9 cellular contexts compared by ENCODE assay signal in the genomic region with DNA sequence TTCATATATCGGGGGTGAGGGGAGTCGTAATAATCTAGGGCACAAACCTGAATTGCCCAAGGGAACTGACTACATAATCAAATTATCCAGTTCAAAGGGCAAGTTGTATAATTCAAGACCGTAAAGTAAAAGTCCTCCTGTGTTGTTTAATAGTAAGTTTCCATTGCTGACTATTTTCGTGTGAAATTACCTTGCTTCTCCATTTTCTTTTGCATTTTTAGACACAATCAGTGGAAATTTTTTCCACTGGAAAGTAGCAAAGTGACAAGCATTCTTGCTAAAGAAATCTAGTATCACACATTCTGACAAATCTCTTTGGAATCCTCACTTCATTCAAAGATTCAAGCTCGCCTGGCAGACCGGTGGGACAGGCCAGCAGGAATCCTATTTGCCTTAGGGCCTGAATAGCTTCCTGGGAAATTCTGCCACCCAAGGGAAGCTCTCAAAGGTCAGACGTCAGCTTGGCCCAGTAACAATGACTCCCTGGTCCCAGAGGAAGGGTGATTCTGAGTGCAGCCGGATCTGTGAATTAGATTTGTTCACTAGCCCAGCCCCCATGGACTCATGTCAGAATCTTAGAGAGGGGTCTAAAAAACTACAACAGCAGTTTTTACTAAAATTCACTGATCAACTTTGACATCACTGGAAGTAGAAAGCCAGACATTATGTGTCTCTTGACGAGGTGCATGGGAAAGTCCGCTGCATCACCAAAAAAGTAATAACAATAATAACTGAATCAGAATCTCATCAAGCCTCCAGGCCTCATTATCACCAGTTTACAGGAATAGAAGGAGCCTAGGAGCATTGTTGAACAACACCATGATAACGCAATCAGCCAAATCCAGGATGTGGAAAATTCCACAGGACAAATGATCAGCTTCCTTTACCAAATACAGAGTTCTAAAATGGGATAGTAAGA.
DNase-seq lines count a peak whose midpoint lies in the region; ATAC-seq and TF ChIP-seq lines count a peak whose summit lies in the region.
"Had no signal": no experiment of that assay in that cellular context is flagged by ENCODE, and none has a peak within 500 bp of the region (broad histone marks: within the 10 kb centered on the region; RNA-seq: fewer than 3 reads in every experiment).

No MANE protein-coding gene starts in this region.

- peak; percentile 58 for DNase-seq in HK-2 (ENCODE audit: unreplicated experiment)
- DNase-seq in brain microvascular endothelial cell = peak; percentile 88
- peak; percentile 68 for DNase-seq in iPS-NIHi11 (ENCODE audit: low spot score)
- DNase-seq in activated CD4-positive, CD25-positive, alpha-beta regulatory T cell treated with anti-CD3 and anti-CD28 coated beads, Interleukin-2, amount 50 U/mL, for 72 hours = no peak
- DNase-seq in activated CD4-positive, alpha-beta T cell treated with anti-CD3 and anti-CD28 coated beads, Interleukin-2, amount 50 U/mL, for 1 hour = no peak
- no peak for DNase-seq in NK-92 treated with Interleukin-12 subunit alpha and Interleukin-12 subunit beta, amount 100 ng/mL, for 24 hours (lab: John Stamatoyannopoulos, UW)
- DNase-seq: tibial artery had no signal

- H3K4me1 ChIP-seq in subcutaneous abdominal adipose tissue (ENCODE audit: control insufficient read depth in 5 of 5, insufficient read depth in 5 of 5, low read length in 5 of 5) = peaks cover 5 to 24% (median 20%) of the 10 kb centered on the region in 5 donors

- H3K27me3 ChIP-seq in brain microvascular endothelial cell (replicated peaks) (no peaks in the 10 kb centered on the region), subcutaneous abdominal adipose tissue (ENCODE audit: control insufficient read depth in 5 of 5, insufficient read depth in 4 of 5, low read length in 5 of 5) (no peaks in the 10 kb centered on the region)
- H3K27me3 ChIP-seq: tibial artery had no signal

- in situ Hi-C loops in brain microvascular endothelial cell (cut with HindIII; ENCODE audit: low pct_ligation_motif_present, low sequenced_read_pairs) = no loop called here

- no peak for TF ChIP-seq CTCF in brain microvascular endothelial cell (IDR thresholded peaks at IDR 0.05; ENCODE audit: low read depth, low read length, missing control alignments)

- peak overlapping the region; percentile 85 for H3K27ac ChIP-seq in brain microvascular endothelial cell
- peak overlapping the region; percentile 91 for H3K27ac ChIP-seq in subcutaneous abdominal adipose tissue (ENCODE audit: low read depth, low read length)
- H3K27ac ChIP-seq: tibial artery had no signal

- no peak for ATAC-seq in HG02763 (IDR thresholded peaks at IDR 0.05; ENCODE audit: unreplicated experiment)

- H3K36me3 ChIP-seq in brain microvascular endothelial cell (replicated peaks) (no peaks in the 10 kb centered on the region), subcutaneous abdominal adipose tissue (ENCODE audit: control insufficient read depth in 5 of 5, insufficient read depth in 5 of 5, low read length in 5 of 5) (no peaks in the 10 kb centered on the region)
- H3K36me3 ChIP-seq: tibial artery had no signal

- no peaks in the 10 kb centered on the region for H3K9me3 ChIP-seq in subcutaneous abdominal adipose tissue (ENCODE audit: control insufficient read depth in 5 of 5, low read length in 5 of 5)
- H3K9me3 ChIP-seq: tibial artery had no signal

- H3K4me3 ChIP-seq in brain microvascular endothelial cell (ENCODE audit: low read depth, low read length) (no peak overlapping the region), subcutaneous abdominal adipose tissue (ENCODE audit: low read depth in 1 of 5, low read length in 5 of 5) (no peak overlapping the region)
- H3K4me3 ChIP-seq: tibial artery had no signal

- peak overlapping the region in 1 of 5 donors; percentile 57 for H3K9ac ChIP-seq in subcutaneous abdominal adipose tissue (ENCODE audit: low read length in 5 of 5)

Comparison
In these comparisons a context has a peak if more than half of its experiments do, and no peak if none do; other contexts are left out.
1. DNase-seq: peak in HK-2 (single experiment), brain microvascular endothelial cell (single experiment) and iPS-NIHi11 (single experiment); none in activated CD4-positive, CD25-positive, alpha-beta regulatory T cell treated with anti-CD3 and anti-CD28 coated beads, Interleukin-2, amount 50 U/mL, for 72 hours (single experiment), activated CD4-positive, alpha-beta T cell treated with anti-CD3 and anti-CD28 coated beads, Interleukin-2, amount 50 U/mL, for 1 hour (single experiment) and NK-92 treated with Interleukin-12 subunit alpha and Interleukin-12 subunit beta, amount 100 ng/mL, for 24 hours (single experiment).